Comparison of ENCODE assay signal across 33 cellular contexts in the genomic region with DNA sequence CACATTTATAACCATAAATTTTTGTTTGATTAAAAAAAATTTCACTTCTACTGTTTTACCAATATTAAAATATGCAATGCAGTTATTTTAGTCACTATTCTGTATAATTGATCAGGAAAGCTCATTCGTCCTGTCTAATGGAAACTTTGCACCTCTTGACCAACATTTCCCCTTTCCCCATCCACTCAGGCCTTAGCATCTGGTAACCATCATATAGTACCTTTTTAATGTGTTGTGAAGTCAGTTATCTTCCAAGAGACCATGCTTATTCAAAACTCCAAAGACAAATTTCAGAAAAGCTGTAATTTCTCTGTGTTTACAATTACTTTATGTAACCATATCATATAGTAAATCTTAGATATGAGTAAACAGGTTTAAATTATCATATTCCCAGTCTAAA.
"Had no signal": no experiment of that assay in that cellular context is flagged by ENCODE, and none has a peak within 500 bp of the region (broad histone marks: within the 10 kb centered on the region; RNA-seq: fewer than 3 reads in every experiment).

No MANE protein-coding gene starts in this region.

- DNase-seq: Karpas-422, Kasumi-1, MG63, MM.1S, MV-4-11, NCI-H1048, NCI-H1092, NCI-H1092 treated with DMSO at 0.1 percent for 48 hours, NCI-H1105, NCI-H1105 treated with DMSO at 0.1 percent for 48 hours, NCI-H1417, NCI-H1417 treated with DMSO at 0.1 percent for 48 hours, NCI-H1436, NCI-H1436 treated with DMSO at 0.1 percent for 48 hours, NCI-H146, NCI-H1694, NCI-H1694 treated with DMSO at 0.1 percent for 48 hours, NCI-H187, NCI-H187 treated with DMSO at 0.1 percent for 48 hours, NCI-H1930, NCI-H2029, NCI-H2029 treated with DMSO at 0.1 percent for 48 hours, NCI-H2081, NCI-H2081 treated with DMSO at 0.1 percent for 48 hours, NCI-H2107, NCI-H2171, NCI-H2171 treated with DMSO at 0.1 percent for 48 hours, NCI-H2227 treated with DMSO at 0.1 percent for 48 hours, NCI-H226, NCI-H345, NCI-H446, NCI-H446 treated with DMSO at 0.1 percent for 48 hours, NCI-H510A had no signal
